ENCODE assay signal across 2 cellular contexts in the genomic region with DNA sequence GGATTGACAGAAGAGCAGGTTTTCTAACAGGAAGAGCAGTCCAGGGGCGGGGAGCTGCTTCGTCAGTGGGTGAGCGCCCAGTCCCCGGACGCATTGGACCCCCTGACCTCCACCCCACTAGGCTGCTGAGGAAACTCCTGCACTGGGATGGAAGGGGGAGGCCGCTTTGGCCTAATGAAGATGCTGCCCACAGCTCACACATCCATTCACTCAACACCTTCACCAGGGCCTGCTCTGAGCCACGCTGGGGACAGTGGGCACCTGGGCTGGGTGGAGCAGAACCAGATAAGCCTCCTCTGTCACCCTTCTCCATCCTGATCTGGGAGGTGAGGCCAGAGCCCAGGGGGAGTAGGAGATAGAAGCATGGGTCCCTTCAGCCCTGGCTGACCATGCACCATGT.
TF ChIP-seq lines count a peak whose summit lies in the region.

No MANE protein-coding gene starts in this region.

TF ChIP-seq in SK-N-SH, 30 proteins besides CTCF, POLR2A, EP300 and RAD21:
- TF ChIP-seq, protein P1, sequence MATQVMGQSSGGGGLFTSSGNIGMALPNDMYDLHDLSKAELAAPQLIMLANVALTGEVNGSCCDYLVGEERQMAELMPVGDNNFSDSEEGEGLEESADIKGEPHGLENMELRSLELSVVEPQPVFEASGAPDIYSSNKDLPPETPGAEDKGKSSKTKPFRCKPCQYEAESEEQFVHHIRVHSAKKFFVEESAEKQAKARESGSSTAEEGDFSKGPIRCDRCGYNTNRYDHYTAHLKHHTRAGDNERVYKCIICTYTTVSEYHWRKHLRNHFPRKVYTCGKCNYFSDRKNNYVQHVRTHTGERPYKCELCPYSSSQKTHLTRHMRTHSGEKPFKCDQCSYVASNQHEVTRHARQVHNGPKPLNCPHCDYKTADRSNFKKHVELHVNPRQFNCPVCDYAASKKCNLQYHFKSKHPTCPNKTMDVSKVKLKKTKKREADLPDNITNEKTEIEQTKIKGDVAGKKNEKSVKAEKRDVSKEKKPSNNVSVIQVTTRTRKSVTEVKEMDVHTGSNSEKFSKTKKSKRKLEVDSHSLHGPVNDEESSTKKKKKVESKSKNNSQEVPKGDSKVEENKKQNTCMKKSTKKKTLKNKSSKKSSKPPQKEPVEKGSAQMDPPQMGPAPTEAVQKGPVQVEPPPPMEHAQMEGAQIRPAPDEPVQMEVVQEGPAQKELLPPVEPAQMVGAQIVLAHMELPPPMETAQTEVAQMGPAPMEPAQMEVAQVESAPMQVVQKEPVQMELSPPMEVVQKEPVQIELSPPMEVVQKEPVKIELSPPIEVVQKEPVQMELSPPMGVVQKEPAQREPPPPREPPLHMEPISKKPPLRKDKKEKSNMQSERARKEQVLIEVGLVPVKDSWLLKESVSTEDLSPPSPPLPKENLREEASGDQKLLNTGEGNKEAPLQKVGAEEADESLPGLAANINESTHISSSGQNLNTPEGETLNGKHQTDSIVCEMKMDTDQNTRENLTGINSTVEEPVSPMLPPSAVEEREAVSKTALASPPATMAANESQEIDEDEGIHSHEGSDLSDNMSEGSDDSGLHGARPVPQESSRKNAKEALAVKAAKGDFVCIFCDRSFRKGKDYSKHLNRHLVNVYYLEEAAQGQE (IDR thresholded peaks at IDR 0.05; ENCODE audit: low read depth, low read length) = no peak
- TF ChIP-seq, protein P2, sequence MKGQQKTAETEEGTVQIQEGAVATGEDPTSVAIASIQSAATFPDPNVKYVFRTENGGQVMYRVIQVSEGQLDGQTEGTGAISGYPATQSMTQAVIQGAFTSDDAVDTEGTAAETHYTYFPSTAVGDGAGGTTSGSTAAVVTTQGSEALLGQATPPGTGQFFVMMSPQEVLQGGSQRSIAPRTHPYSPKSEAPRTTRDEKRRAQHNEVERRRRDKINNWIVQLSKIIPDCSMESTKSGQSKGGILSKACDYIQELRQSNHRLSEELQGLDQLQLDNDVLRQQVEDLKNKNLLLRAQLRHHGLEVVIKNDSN (IDR thresholded peaks at IDR 0.05; ENCODE audit: borderline replicate concordance, low read depth) = no peak
- TF ChIP-seq MEF2A (IDR thresholded peaks at IDR 0.05; ENCODE audit: borderline replicate concordance, low read depth) (no peak), FOXJ3 (CRISPR knock-in tag; IDR thresholded peaks at IDR 0.05) (no peak), FOSL2 (IDR thresholded peaks at IDR 0.05; ENCODE audit: borderline replicate concordance, low read depth) (no peak), RFX5 (IDR thresholded peaks at IDR 0.05; ENCODE audit: low read length) (no peak), FOXM1 (IDR thresholded peaks at IDR 0.05; ENCODE audit: low read depth) (no peak), NRF1 (IDR thresholded peaks at IDR 0.05; ENCODE audit: low read depth, low read length) (no peak), EZH2phosphoT487 (IDR thresholded peaks at IDR 0.05; ENCODE audit: borderline replicate concordance, low read depth) (no peak)

TF ChIP-seq in SK-N-SH treated with all-trans-retinoic acid at 6 μM for 48 hours, 23 proteins besides CTCF, POLR2A, EP300 and RAD21 (continued from another document):
- TF ChIP-seq, protein P3, sequence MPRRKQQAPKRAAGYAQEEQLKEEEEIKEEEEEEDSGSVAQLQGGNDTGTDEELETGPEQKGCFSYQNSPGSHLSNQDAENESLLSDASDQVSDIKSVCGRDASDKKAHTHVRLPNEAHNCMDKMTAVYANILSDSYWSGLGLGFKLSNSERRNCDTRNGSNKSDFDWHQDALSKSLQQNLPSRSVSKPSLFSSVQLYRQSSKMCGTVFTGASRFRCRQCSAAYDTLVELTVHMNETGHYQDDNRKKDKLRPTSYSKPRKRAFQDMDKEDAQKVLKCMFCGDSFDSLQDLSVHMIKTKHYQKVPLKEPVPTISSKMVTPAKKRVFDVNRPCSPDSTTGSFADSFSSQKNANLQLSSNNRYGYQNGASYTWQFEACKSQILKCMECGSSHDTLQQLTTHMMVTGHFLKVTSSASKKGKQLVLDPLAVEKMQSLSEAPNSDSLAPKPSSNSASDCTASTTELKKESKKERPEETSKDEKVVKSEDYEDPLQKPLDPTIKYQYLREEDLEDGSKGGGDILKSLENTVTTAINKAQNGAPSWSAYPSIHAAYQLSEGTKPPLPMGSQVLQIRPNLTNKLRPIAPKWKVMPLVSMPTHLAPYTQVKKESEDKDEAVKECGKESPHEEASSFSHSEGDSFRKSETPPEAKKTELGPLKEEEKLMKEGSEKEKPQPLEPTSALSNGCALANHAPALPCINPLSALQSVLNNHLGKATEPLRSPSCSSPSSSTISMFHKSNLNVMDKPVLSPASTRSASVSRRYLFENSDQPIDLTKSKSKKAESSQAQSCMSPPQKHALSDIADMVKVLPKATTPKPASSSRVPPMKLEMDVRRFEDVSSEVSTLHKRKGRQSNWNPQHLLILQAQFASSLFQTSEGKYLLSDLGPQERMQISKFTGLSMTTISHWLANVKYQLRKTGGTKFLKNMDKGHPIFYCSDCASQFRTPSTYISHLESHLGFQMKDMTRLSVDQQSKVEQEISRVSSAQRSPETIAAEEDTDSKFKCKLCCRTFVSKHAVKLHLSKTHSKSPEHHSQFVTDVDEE (CRISPR knock-in tag; IDR thresholded peaks at IDR 0.05) = no peak
- TF ChIP-seq GLIS3 (CRISPR knock-in tag; IDR thresholded peaks at IDR 0.05) = no peak
- no peak for TF ChIP-seq OSR1 (CRISPR knock-in tag; IDR thresholded peaks at IDR 0.05)
- no peak for TF ChIP-seq TOX (CRISPR knock-in tag; IDR thresholded peaks at IDR 0.05; ENCODE audit: borderline replicate concordance)
- TF ChIP-seq RARB (CRISPR knock-in tag; IDR thresholded peaks at IDR 0.05) = no peak
